9 cellular contexts compared by ENCODE assay signal in genomic region chr18:44895176-44895798, GRCh38.
A peak's percentile ranks its signal among the peaks of the same experiment; 100 is the strongest.
DNase-seq lines count a peak whose midpoint lies in the region; ATAC-seq, FAIRE-seq and TF ChIP-seq lines count a peak whose summit lies in the region.
"Had no signal": no experiment of that assay in that cellular context is flagged by ENCODE, and none has a peak within 500 bp of the region (broad histone marks: within the 10 kb centered on the region; RNA-seq: fewer than 3 reads in every experiment).

No MANE protein-coding gene starts in this region.

- ATAC-seq in HG02885 (IDR thresholded peaks at IDR 0.05; ENCODE audit: poor library complexity, unreplicated experiment) = peak; percentile 76

- H3K4me2 ChIP-seq in OCI-LY1 (ENCODE audit: low read length) = no peak overlapping the region

- H3K9me2 ChIP-seq in OCI-LY1 (ENCODE audit: low read depth, low read length) = no peaks in the 10 kb centered on the region

- no peaks in the 10 kb centered on the region for H3K79me2 ChIP-seq in OCI-LY1 (ENCODE audit: insufficient read depth, low read length)

- H3F3A ChIP-seq in OCI-LY1 (ENCODE audit: insufficient read depth, low read length) = no peaks in the 10 kb centered on the region

- H3K9ac ChIP-seq in OCI-LY1 (ENCODE audit: low read length) = no peak overlapping the region

- peak; percentile 60 for TF ChIP-seq CTCF in 22Rv1 (IDR thresholded peaks at IDR 0.05)
- TF ChIP-seq CTCF in OCI-LY1 (IDR thresholded peaks at IDR 0.05; ENCODE audit: low read length) = peak; percentile 48
- peak; percentile 67 for TF ChIP-seq CTCF in bronchial epithelial cell (IDR thresholded peaks at IDR 0.05; ENCODE audit: insufficient read depth, low read length, severe bottlenecking)

- H3K9me3 ChIP-seq in OCI-LY1 (ENCODE audit: low read length) = 0 out of 2 replicates have a peak, but pooled peaks cover 4% of the 10 kb centered on the region

- H4K20me1 ChIP-seq in OCI-LY1 (ENCODE audit: insufficient read depth, low read length) = no peaks in the 10 kb centered on the region

- H3K4me3 ChIP-seq in OCI-LY1 (ENCODE audit: low read depth, low read length, poor library complexity, severe bottlenecking) (no peak overlapping the region), bronchial epithelial cell (ENCODE audit: low read depth, low read length) (no peak overlapping the region)

- H2AFZ ChIP-seq in OCI-LY1 (ENCODE audit: low read length) = no peak overlapping the region

- peak; percentile 73 for FAIRE-seq in bronchial epithelial cell (lab: Jason Lieb, UNC)
- FAIRE-seq: colon had no signal

- no peaks in the 10 kb centered on the region for H3K4me1 ChIP-seq in OCI-LY1 (ENCODE audit: insufficient read depth, low read length, severe bottlenecking)

- H3K36me3 ChIP-seq in OCI-LY1 (ENCODE audit: insufficient read depth, low read length) (peaks cover 9% of the 10 kb centered on the region; the same call in 1 of the 2 replicates), bronchial epithelial cell (ENCODE audit: control insufficient read depth, insufficient read depth, low read length) (no peaks in the 10 kb centered on the region)

- DNase-seq in EL (peak; percentile 65), bronchial epithelial cell (ENCODE audit: low read depth) (peak; percentile 75), medulla oblongata (ENCODE audit: extremely low spot score) (peak; percentile 74), ureter (ENCODE audit: low spot score) (no peak)
- no peak for DNase-seq in effector CD4-positive, alpha-beta T cell

- H3K27ac ChIP-seq in 22Rv1 = no peak overlapping the region
- H3K27ac ChIP-seq in OCI-LY1 (ENCODE audit: low read depth, low read length, poor library complexity, severe bottlenecking) = no peak overlapping the region

- no peaks in the 10 kb centered on the region for H3K27me3 ChIP-seq in OCI-LY1 (ENCODE audit: insufficient read depth, low read length)
- H3K27me3 ChIP-seq in bronchial epithelial cell (ENCODE audit: control insufficient read depth, insufficient read depth, low read length) = no peaks in the 10 kb centered on the region

Comparison
In these comparisons a context has a peak if more than half of its experiments do, and no peak if none do; other contexts are left out.
1. DNase-seq: peak in EL (single experiment), bronchial epithelial cell (single experiment) and medulla oblongata (single experiment); none in effector CD4-positive, alpha-beta T cell (single experiment) and ureter (single experiment).
2. Peak in every context shown above with its lines, with median percentiles within 50 percentile points of each other: CTCF ChIP-seq.